1 cellular context compared by ENCODE assay signal in genomic region chr1:51331206-51332100, GRCh38.
TF ChIP-seq lines count a peak whose summit lies in the region.

No MANE protein-coding gene starts in this region.

TF ChIP-seq in K562, 482 proteins besides CTCF, POLR2A, EP300 and RAD21 (continued from another document and continues in another):
- TF ChIP-seq TFAP4 (CRISPR knock-in tag; IDR thresholded peaks at IDR 0.05; ENCODE audit: borderline replicate concordance): peak; percentile 87
- TF ChIP-seq TEAD4 (IDR thresholded peaks at IDR 0.05; ENCODE audit: low read length): peak; percentile 87
- TF ChIP-seq TEAD4 (CRISPR knock-in tag; IDR thresholded peaks at IDR 0.05; ENCODE audit: borderline replicate concordance): no peak
- TF ChIP-seq MAZ (CRISPR knock-in tag; conservative IDR thresholded peaks at IDR 0.05 in 1 of 2, IDR thresholded peaks at IDR 0.05 in 1 of 2): peak; percentile 56 to 80; a peak in 3 of 4 replicates
- TF ChIP-seq ESRRB (CRISPR knock-in tag; IDR thresholded peaks at IDR 0.05; ENCODE audit: borderline replicate concordance): no peak
- TF ChIP-seq FOXJ2 (tag; IDR thresholded peaks at IDR 0.05): no peak
- TF ChIP-seq ZNF24 (IDR thresholded peaks at IDR 0.05): peak; percentile 70; the same call in 1 of the 2 replicates
- peak; percentile 93 for TF ChIP-seq EHMT2 (IDR thresholded peaks at IDR 0.05)
- TF ChIP-seq CBX3 (IDR thresholded peaks at IDR 0.05; ENCODE audit: borderline replicate concordance in 1 of 2, low read length in 2 of 2): peak in 1 of 2 experiments; percentile 95; a peak in 2 of 3 replicates
- TF ChIP-seq ZBTB2 (IDR thresholded peaks at IDR 0.05): peak; percentile 88; the same call in 1 of the 2 replicates
- peak; percentile 80; the same call in 1 of the 2 replicates for TF ChIP-seq ZBTB17 (CRISPR knock-in tag; IDR thresholded peaks at IDR 0.05)
- TF ChIP-seq TGIF2 (CRISPR knock-in tag; IDR thresholded peaks at IDR 0.05): no peak
- TF ChIP-seq PHB (CRISPR knock-in tag; IDR thresholded peaks at IDR 0.05): no peak
- no peak for TF ChIP-seq TRIM25 (IDR thresholded peaks at IDR 0.05; ENCODE audit: borderline replicate concordance)
- peak; percentile 71 for TF ChIP-seq PKNOX1 (IDR thresholded peaks at IDR 0.05)
- TF ChIP-seq GMEB1 (CRISPR knock-in tag; IDR thresholded peaks at IDR 0.05): no peak
- TF ChIP-seq ZEB2 (IDR thresholded peaks at IDR 0.05): peak; percentile 66; the same call in 1 of the 2 replicates
- peak; percentile 26; the same call in 1 of the 2 replicates for TF ChIP-seq PYGO2 (tag; IDR thresholded peaks at IDR 0.05)
- TF ChIP-seq KDM1A (IDR thresholded peaks at IDR 0.05): peak; percentile 18 to 43; a peak in 3 of 4 replicates
- peak in 1 of 2 experiments; percentile 70; a peak in 1 of 4 replicates for TF ChIP-seq MLLT1 (IDR thresholded peaks at IDR 0.05)
- 0 out of 2 replicates have a peak, but pooled peaks have one; percentile 5 for TF ChIP-seq ZNF41 (CRISPR knock-in tag; conservative IDR thresholded peaks at IDR 0.05)
- TF ChIP-seq CHD1 (IDR thresholded peaks at IDR 0.05; ENCODE audit: low read length): no peak
- TF ChIP-seq ZNF395 (CRISPR knock-in tag; IDR thresholded peaks at IDR 0.05): peak; percentile 94; the same call in 1 of the 2 replicates
- TF ChIP-seq HMBOX1 (IDR thresholded peaks at IDR 0.05): peak; percentile 96
- no peak for TF ChIP-seq HDAC3 (IDR thresholded peaks at IDR 0.05; ENCODE audit: borderline replicate concordance, partially characterized antibody)
- 0 out of 2 replicates have a peak, but pooled peaks have one; percentile 56 for TF ChIP-seq ZBTB9 (CRISPR knock-in tag; IDR thresholded peaks at IDR 0.05)
- TF ChIP-seq HDGF (IDR thresholded peaks at IDR 0.05): peak; percentile 30; the same call in 1 of the 2 replicates
- TF ChIP-seq NCOA1 (IDR thresholded peaks at IDR 0.05; ENCODE audit: low read depth): peak; percentile 79; the same call in 1 of the 2 replicates
- no peak for TF ChIP-seq SIX5 (IDR thresholded peaks at IDR 0.05; ENCODE audit: borderline replicate concordance in 1 of 2, insufficient read depth in 1 of 2, low read depth in 1 of 2, low read length in 2 of 2)
- TF ChIP-seq ZC3H4 (CRISPR knock-in tag; IDR thresholded peaks at IDR 0.05; ENCODE audit: borderline replicate concordance): no peak
- TF ChIP-seq THAP7 (CRISPR knock-in tag; IDR thresholded peaks at IDR 0.05): no peak
- TF ChIP-seq MLX (CRISPR knock-in tag; conservative IDR thresholded peaks at IDR 0.05): no peak
- TF ChIP-seq NCOR1 (IDR thresholded peaks at IDR 0.05): peak; percentile 66
- TF ChIP-seq CBX8 (IDR thresholded peaks at IDR 0.05; ENCODE audit: borderline replicate concordance, extremely low read depth, low read depth, low read length, poor library complexity, severe bottlenecking): no peak
- 0 out of 2 replicates have a peak, but pooled peaks have one; percentile 5 for TF ChIP-seq THRB (CRISPR knock-in tag; conservative IDR thresholded peaks at IDR 0.05)
- peak; percentile 85 for TF ChIP-seq NBN (IDR thresholded peaks at IDR 0.05; ENCODE audit: low read depth)
- 0 out of 2 replicates have a peak, but pooled peaks have one; percentile 17 for TF ChIP-seq ATF4 (CRISPR knock-in tag; IDR thresholded peaks at IDR 0.05)
- TF ChIP-seq CREM (IDR thresholded peaks at IDR 0.05; ENCODE audit: low read depth): peak; percentile 74
- no peak for TF ChIP-seq ADNP (tag; IDR thresholded peaks at IDR 0.05)
- TF ChIP-seq MAFF (IDR thresholded peaks at IDR 0.05; ENCODE audit: low read length): peak; percentile 80
- peak; percentile 35 for TF ChIP-seq PHF20 (IDR thresholded peaks at IDR 0.05; ENCODE audit: partially characterized antibody)
- no peak for TF ChIP-seq CREB5 (CRISPR knock-in tag; IDR thresholded peaks at IDR 0.05)
- peak; percentile 68 for TF ChIP-seq ZNF175 (CRISPR knock-in tag; IDR thresholded peaks at IDR 0.05; ENCODE audit: low read depth)
- 0 out of 2 replicates have a peak, but pooled peaks have one; percentile 50 for TF ChIP-seq MEF2D (tag; conservative IDR thresholded peaks at IDR 0.05; ENCODE audit: low read depth)
- no peak for TF ChIP-seq RBM22 (IDR thresholded peaks at IDR 0.05; ENCODE audit: low read depth, low read length, poor library complexity, severe bottlenecking)
